ENCODE assay signal across 20 cellular contexts in genomic region chr5:86460519-86460918, GRCh38.
"Had no signal": no experiment of that assay in that cellular context is flagged by ENCODE, and none has a peak within 500 bp of the region (broad histone marks: within the 10 kb centered on the region; RNA-seq: fewer than 3 reads in every experiment).

No MANE protein-coding gene starts in this region.

- H3K4me1 ChIP-seq: heart left ventricle, psoas muscle, spleen, upper lobe of left lung, uterus had no signal

- H3K36me3 ChIP-seq: heart left ventricle, spleen, upper lobe of left lung, uterus had no signal

- H3K9me3 ChIP-seq: uterus had no signal

- FAIRE-seq: frontal cortex, islet of Langerhans had no signal

- H3K4me1 Mint-ChIP-seq: natural killer cell; stimulated activated naive B cell treated with anti-CD40 and anti-IgM and Interleukin-4, amounts not matched to agents 10 μg/mL and 1 μg/mL and 100 μg/mL, for 72 hours; stimulated activated naive CD8-positive, alpha-beta T cell treated with anti-CD3 and anti-CD28 coated beads, Interleukin-15, amount 100 ng/mL, for 72 hours had no signal

- DNase-seq: cortex of kidney; dorsolateral prefrontal cortex; effector CD8-positive, alpha-beta T cell; heart left ventricle; hypothalamus; mammary epithelial cell; natural killer cell; occipital lobe; psoas muscle; spleen; stimulated activated CD4-positive, alpha-beta T cell treated with anti-CD3 and anti-CD28 coated beads, Interleukin-2, amount 100 ng/mL, for 24 hours; stimulated activated CD4-positive, alpha-beta T cell treated with anti-CD3 and anti-CD28 coated beads, Interleukin-4, amount 100 ng/mL, for 4 hours; stimulated activated naive B cell treated with anti-CD40 and anti-IgM and Interleukin-4, amounts not matched to agents 10 μg/mL and 1 μg/mL and 100 μg/mL, for 72 hours; stimulated activated naive CD8-positive, alpha-beta T cell treated with anti-CD3 and anti-CD28 coated beads, Interleukin-15, amount 100 ng/mL, for 72 hours; uterus had no signal

- H3K27me3 ChIP-seq: dorsolateral prefrontal cortex, heart left ventricle, spleen, upper lobe of left lung, uterus had no signal

- H3K4me3 Mint-ChIP-seq: natural killer cell; stimulated activated naive B cell treated with anti-CD40 and anti-IgM and Interleukin-4, amounts not matched to agents 10 μg/mL and 1 μg/mL and 100 μg/mL, for 72 hours; stimulated activated naive CD8-positive, alpha-beta T cell treated with anti-CD3 and anti-CD28 coated beads, Interleukin-15, amount 100 ng/mL, for 72 hours had no signal

- H3K27ac Mint-ChIP-seq: natural killer cell; stimulated activated naive B cell treated with anti-CD40 and anti-IgM and Interleukin-4, amounts not matched to agents 10 μg/mL and 1 μg/mL and 100 μg/mL, for 72 hours; stimulated activated naive CD8-positive, alpha-beta T cell treated with anti-CD3 and anti-CD28 coated beads, Interleukin-15, amount 100 ng/mL, for 72 hours had no signal

- ATAC-seq: esophagus mucosa; heart left ventricle; natural killer cell; psoas muscle; sciatic nerve; stimulated activated naive B cell treated with anti-CD40 and anti-IgM and Interleukin-4, amounts not matched to agents 10 μg/mL and 1 μg/mL and 100 μg/mL, for 72 hours; stimulated activated naive CD8-positive, alpha-beta T cell treated with anti-CD3 and anti-CD28 coated beads, Interleukin-15, amount 100 ng/mL, for 72 hours had no signal

- H3K27ac ChIP-seq: dorsolateral prefrontal cortex, heart left ventricle, psoas muscle, spleen, upper lobe of left lung, uterus had no signal

- H3K27me3 Mint-ChIP-seq: stimulated activated naive B cell treated with anti-CD40 and anti-IgM and Interleukin-4, amounts not matched to agents 10 μg/mL and 1 μg/mL and 100 μg/mL, for 72 hours; stimulated activated naive CD8-positive, alpha-beta T cell treated with anti-CD3 and anti-CD28 coated beads, Interleukin-15, amount 100 ng/mL, for 72 hours had no signal

- H3K36me3 Mint-ChIP-seq: stimulated activated naive B cell treated with anti-CD40 and anti-IgM and Interleukin-4, amounts not matched to agents 10 μg/mL and 1 μg/mL and 100 μg/mL, for 72 hours had no signal

- H3K4me3 ChIP-seq: dorsolateral prefrontal cortex, heart left ventricle, psoas muscle, spleen, upper lobe of left lung, uterus had no signal
